ENCODE assay signal across 8 cellular contexts in genomic region chrX:103941201-103941975, GRCh38. TPM values are rescaled to one million over a fixed set of nuclear protein-coding genes. Genes with fewer than 3 reads are reported as not detected.
DNase-seq lines count a peak whose midpoint lies in the region; ATAC-seq, FAIRE-seq and TF ChIP-seq lines count a peak whose summit lies in the region.

No MANE protein-coding gene starts in this region.

- no peaks in the 10 kb centered on the region for H4K20me1 ChIP-seq in DND-41 (ENCODE audit: insufficient read depth, low read length)

- intact Hi-C loops in stomach (cut with DNase I; ENCODE audit: low total_unique reads), result no loop called here
- intact Hi-C loops in thyroid gland (cut with DNase I), result no loop called here
- intact Hi-C loops in lower leg skin (cut with DNase I; ENCODE audit: low total_unique reads), result no loop called here

- TF ChIP-seq POLR2A in stomach (IDR thresholded peaks at IDR 0.05) (no peak), thyroid gland (IDR thresholded peaks at IDR 0.05) (no peak), lower leg skin (IDR thresholded peaks at IDR 0.05) (no peak)

- TF ChIP-seq EP300 in stomach (IDR thresholded peaks at IDR 0.05), result no peak

- 17 to 27% (median 25%) methylated on average over 3 of the region's 3 CpGs for WGBS in stomach, 5 donors
- WGBS in thyroid gland, 2 donors, result 31 to 41% methylated on average over 3 of the region's 3 CpGs
- 8 to 30% methylated on average over 3 of the region's 3 CpGs for WGBS in lower leg skin, 2 donors

- H3K79me2 ChIP-seq in DND-41 (ENCODE audit: insufficient read depth, low read length), result peaks cover 8% of the 10 kb centered on the region; the same call in 1 of the 2 replicates

- H3K27me3 ChIP-seq in DND-41 (ENCODE audit: insufficient read depth, low read length, poor library complexity) (no peaks in the 10 kb centered on the region), stomach (peaks cover 0 to 43% (median 4%) of the 10 kb centered on the region in 3 donors), thyroid gland (no peaks in the 10 kb centered on the region)

- ATAC-seq in DND-41 (ENCODE audit: insufficient read depth, low read depth), result 0 out of 3 replicates have a peak, but pooled peaks have one; percentile 65
- ATAC-seq in HG03025 (IDR thresholded peaks at IDR 0.05; ENCODE audit: low FRiP score, unreplicated experiment), result peak; percentile 51

- H3K9me3 ChIP-seq in DND-41 (ENCODE audit: insufficient read depth, low read length, severe bottlenecking) (no peaks in the 10 kb centered on the region), stomach (no peaks in the 10 kb centered on the region), thyroid gland (no peaks in the 10 kb centered on the region)

- H3K4me3 ChIP-seq in DND-41 (ENCODE audit: low read depth in 1 of 2, low read length in 2 of 2) (no peak overlapping the region), stomach (no peak overlapping the region), thyroid gland (replicated peaks in 1 of 3) (no peak overlapping the region), lower leg skin (ENCODE audit: low read depth, poor library complexity, severe bottlenecking) (no peak overlapping the region)

- no peak overlapping the region for H3K9ac ChIP-seq in DND-41 (ENCODE audit: low read depth, low read length)

- TF ChIP-seq CTCF in DND-41 (IDR thresholded peaks at IDR 0.05; ENCODE audit: borderline replicate concordance, extremely low read depth, low read length, poor library complexity, severe bottlenecking) (peak; percentile 47), stomach (IDR thresholded peaks at IDR 0.05) (peak in 5 of 7 experiments; percentile 5 to 42 (median 29)), thyroid gland (IDR thresholded peaks at IDR 0.05) (peak in 2 of 6 experiments; percentile 26 to 38), lower leg skin (IDR thresholded peaks at IDR 0.05) (no peak)

- peak; percentile 90 for FAIRE-seq in A204.1 (lab: Jason Lieb, UNC)
- FAIRE-seq in RCC 7860 (lab: Jason Lieb, UNC), result peak; percentile 77

- H3K27ac ChIP-seq in DND-41 (ENCODE audit: low read length), result no peak overlapping the region
- no peak overlapping the region for H3K27ac ChIP-seq in stomach
- H3K27ac ChIP-seq in thyroid gland, result no peak overlapping the region

- no peaks in the 10 kb centered on the region for H3K36me3 ChIP-seq in DND-41 (ENCODE audit: insufficient read depth, low read length)
- no peaks in the 10 kb centered on the region for H3K36me3 ChIP-seq in stomach
- H3K36me3 ChIP-seq in thyroid gland, result no peaks in the 10 kb centered on the region

- no peak overlapping the region for H3K4me2 ChIP-seq in DND-41 (ENCODE audit: insufficient read depth, low read length)

- DNase-seq in DND-41 (no peak), RCC 7860 (ENCODE audit: low spot score) (no peak), fibroblast of the conjunctiva (ENCODE audit: low read depth) (peak; percentile 34), stomach (no peak), thyroid gland (no peak), lower leg skin (ENCODE audit: low spot score in 2 of 2) (no peak)

- H2AFZ ChIP-seq in DND-41 (ENCODE audit: low read depth, low read length), result no peak overlapping the region

- no peaks in the 10 kb centered on the region for H3K4me1 ChIP-seq in DND-41 (ENCODE audit: insufficient read depth, low read length)
- H3K4me1 ChIP-seq in stomach, result no peaks in the 10 kb centered on the region
- no peaks in the 10 kb centered on the region for H3K4me1 ChIP-seq in thyroid gland

RNA-seq across cellular contexts. Expression of gene TMSB15B, which starts 21.0 kb away (rescaled TPM):
- total RNA-seq in stomach (1 to 10 TPM in 2 of 5 donors, not detected in 3; 3.8 to 8.8 TPM), thyroid gland (1 to 10 TPM in 2 of 4 donors, under 1 TPM in 2; 0.34 to 8.1 (median 1.2) TPM), lower leg skin (10 to 100 TPM in 1 of 4 donors, 1 to 10 TPM in 2, not detected in 1; 1.1 to 12.1 (median 2.9) TPM)
- 1 to 10 TPM; 5.3 to 9.6 (median 5.7) TPM for polyA plus RNA-seq in stomach

Comparison
In these comparisons a context has a peak if more than half of its experiments do, and no peak if none do; other contexts are left out.
1. CTCF ChIP-seq: peak in DND-41 (single experiment) and stomach (5 of 7); none in lower leg skin (0 of 3).